32 cellular contexts compared by ENCODE assay signal in the genomic region with DNA sequence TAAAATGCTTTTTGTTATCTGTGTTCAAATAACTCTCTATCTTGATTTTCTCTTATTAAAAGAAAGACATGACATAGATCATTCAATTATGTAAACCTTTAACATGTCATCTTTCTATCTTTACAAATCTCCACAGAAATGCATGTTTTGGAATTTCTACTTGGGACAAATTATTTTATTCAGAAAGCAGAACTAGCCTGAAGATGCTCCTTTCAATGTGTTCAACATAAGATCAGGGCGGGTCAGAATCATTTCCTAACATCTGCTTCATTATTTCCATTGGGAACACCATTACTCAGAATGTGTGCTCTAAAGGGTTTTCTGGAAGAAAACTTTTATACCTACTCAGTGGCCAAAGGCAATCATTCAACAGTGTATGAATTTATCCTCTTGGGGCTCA. TPM values are rescaled to one million over a fixed set of nuclear protein-coding genes. Genes with fewer than 3 reads are reported as not detected.
"Had no signal": no experiment of that assay in that cellular context is flagged by ENCODE, and none has a peak within 500 bp of the region (broad histone marks: within the 10 kb centered on the region; RNA-seq: fewer than 3 reads in every experiment).

TSS of gene OR5AL1 (plus strand) at position 301 of the 400 bp plus-strand sequence.

- H3K4me3 ChIP-seq: adrenal gland, ascending aorta, body of pancreas, breast epithelium, cardiac muscle cell had no signal

- H3K27me3 ChIP-seq: adrenal gland, ascending aorta, body of pancreas, brain microvascular endothelial cell, breast epithelium, cardiac muscle cell had no signal

- H3K36me3 ChIP-seq: adrenal gland, ascending aorta, brain microvascular endothelial cell, breast epithelium, cardiac muscle cell had no signal

- H3K9me3 ChIP-seq: adrenal gland, ascending aorta, body of pancreas, breast epithelium had no signal

- ATAC-seq: activated naive CD4-positive, alpha-beta T cell treated with anti-CD3 and anti-CD28 coated beads, Interleukin-2, amount 50 U/mL, for 72 hours; activated naive CD8-positive, alpha-beta T cell treated with anti-CD3 and anti-CD28 coated beads, Interleukin-2, amount 50 U/mL, for 24 hours; activated T-cell treated with anti-CD3 and anti-CD28 coated beads, Interleukin-2, amount 50 U/mL, for 4 hours; activated T-cell treated with anti-CD3 and anti-CD28 coated beads, Interleukin-2, amount 50 U/mL, for 72 hours; activated T-helper 17 cell treated with anti-CD3 and anti-CD28 coated beads, Interleukin-2, amount 50 U/mL, for 72 hours; body of pancreas had no signal

- DNase-seq: activated effector memory CD4-positive, alpha-beta T cell treated with anti-CD3 and anti-CD28 coated beads, Interleukin-2, amount 50 U/mL, for 16 hours; activated effector memory CD4-positive, alpha-beta T cell treated with Interleukin-2 at 50 U/mL for 16 hours; activated gamma-delta T cell; activated gamma-delta T cell treated with Interleukin-2 at 50 U/mL for 16 hours; activated naive CD4-positive, alpha-beta T cell; activated naive CD4-positive, alpha-beta T cell treated with anti-CD3 and anti-CD28 coated beads for 36 hours; activated naive CD4-positive, alpha-beta T cell treated with anti-CD3 and anti-CD28 coated beads, Interleukin-2, amount 10 ng/mL, durations not matched to agents 7 days and 5 days; activated naive CD4-positive, alpha-beta T cell treated with anti-CD3 and anti-CD28 coated beads, Interleukin-2, amount 50 U/mL, for 16 hours; activated naive CD4-positive, alpha-beta T cell treated with Interleukin-2 at 50 U/mL for 16 hours; activated naive CD8-positive, alpha-beta T cell treated with anti-CD3 and anti-CD28 coated beads for 36 hours; activated naive CD8-positive, alpha-beta T cell treated with anti-CD3 and anti-CD28 coated beads, Interleukin-2, amount 10 ng/mL, durations not matched to agents 7 days and 5 days; activated naive CD8-positive, alpha-beta T cell treated with anti-CD3 and anti-CD28 coated beads, Interleukin-2, amount 50 U/mL, for 24 hours; activated T-cell treated with anti-CD3 and anti-CD28 coated beads, Interleukin-2, amount 50 U/mL, for 24 hours; activated T-cell treated with anti-CD3 and anti-CD28 coated beads, Interleukin-2, amount 50 U/mL, for 4 hours; activated T-cell treated with anti-CD3 and anti-CD28 coated beads, Interleukin-2, amount 50 U/mL, for 48 hours; activated T-cell treated with anti-CD3 and anti-CD28 coated beads, Interleukin-2, amount 50 U/mL, for 72 hours; adrenal gland; amniotic stem cell; amygdala; anterior cingulate cortex; aorta; body of pancreas; brain microvascular endothelial cell; caudate nucleus; central memory CD4-positive, alpha-beta T cell; cerebellar nuclear complex had no signal

- H3K27ac ChIP-seq: adrenal gland, ascending aorta, body of pancreas, brain microvascular endothelial cell, breast epithelium, cardiac muscle cell had no signal

- H3K4me1 ChIP-seq: adrenal gland, ascending aorta, body of pancreas, breast epithelium had no signal

RNA-seq across cellular contexts. Expression of gene OR5AL1, which starts in this region (rescaled TPM):
- polyA plus RNA-seq: adipose tissue, adrenal gland, aorta, cardiac muscle cell had no signal
